ENCODE assay signal across 8 cellular contexts in genomic region chr9:112086627-112087026, GRCh38.
A peak's percentile ranks its signal among the peaks of the same experiment; 100 is the strongest.
DNase-seq lines count a peak whose midpoint lies in the region; ATAC-seq and TF ChIP-seq lines count a peak whose summit lies in the region.

No MANE protein-coding gene starts in this region.

- H3K9me3 ChIP-seq in heart right ventricle (peaks cover 0 to 9% (median 0%) of the 10 kb centered on the region in 11 donors), PC-3 (ENCODE audit: low read length) (no peaks in the 10 kb centered on the region), fibroblast of lung (ENCODE audit: control insufficient read depth, insufficient read depth, low read depth, low read length) (no peaks in the 10 kb centered on the region), transverse colon (no peaks in the 10 kb centered on the region)

- no peaks in the 10 kb centered on the region for H3K27me3 ChIP-seq in heart right ventricle
- H3K27me3 ChIP-seq in PC-3 (ENCODE audit: low read length) = no peaks in the 10 kb centered on the region
- H3K27me3 ChIP-seq in fibroblast of lung (ENCODE audit: control insufficient read depth, insufficient read depth, low read length) = no peaks in the 10 kb centered on the region
- H3K27me3 ChIP-seq in transverse colon = no peaks in the 10 kb centered on the region

- in situ Hi-C loops in transverse colon (cut with MboI; ENCODE audit: low pct_ligation_motif_present in 1 of 4, low pct_unique_long_range_greater_than_20kb in 1 of 4, low sequenced_read_pairs in 3 of 4) = loop anchor here in 1 of 4 donors (25.0 kb wide), 2 partner anchors 626 to 726 kb away; partner anchors contain the start of gene INIP

- ATAC-seq in heart right ventricle (no peak), Right ventricle myocardium superior (ENCODE audit: poor library complexity) (no peak), PC-3 (no peak), HG02938 (IDR thresholded peaks at IDR 0.05; ENCODE audit: unreplicated experiment) (no peak), HG03342 (IDR thresholded peaks at IDR 0.05; ENCODE audit: unreplicated experiment) (no peak)

- H3K9me2 ChIP-seq in PC-3 (replicated peaks; ENCODE audit: low read length) = no peaks in the 10 kb centered on the region

- H3K79me2 ChIP-seq in PC-3 (ENCODE audit: low read length) = no peaks in the 10 kb centered on the region
- no peaks in the 10 kb centered on the region for H3K79me2 ChIP-seq in fibroblast of lung (ENCODE audit: control insufficient read depth, insufficient read depth, low read length)

- no peak for DNase-seq in heart right ventricle
- DNase-seq in Right ventricle myocardium superior = no peak
- peak; percentile 51 for DNase-seq in PC-3
- DNase-seq in fibroblast of lung (ENCODE audit: low read depth in 2 of 2) = peak; percentile 11 to 44
- no peak for DNase-seq in transverse colon
- DNase-seq in ureter (ENCODE audit: low spot score) = no peak

- H3K27ac ChIP-seq in heart right ventricle (no peak overlapping the region), PC-3 (ENCODE audit: low read length) (no peak overlapping the region), fibroblast of lung (ENCODE audit: insufficient read depth, low read length) (no peak overlapping the region), transverse colon (no peak overlapping the region)

- H3K4me2 ChIP-seq in PC-3 (ENCODE audit: low read length) (no peak overlapping the region), fibroblast of lung (ENCODE audit: extremely low read depth, insufficient read depth, low read length) (no peak overlapping the region)

- no peak overlapping the region for H3K4me3 ChIP-seq in heart right ventricle
- H3K4me3 ChIP-seq in PC-3 (ENCODE audit: low read length) = no peak overlapping the region
- H3K4me3 ChIP-seq in fibroblast of lung (replicated peaks in 1 of 4; ENCODE audit: control extremely low read depth in 1 of 4, insufficient read depth in 1 of 4, low read depth in 3 of 4, low read length in 4 of 4) = no peak overlapping the region
- H3K4me3 ChIP-seq in transverse colon = no peak overlapping the region

- whole genome bisulfite sequencing in heart right ventricle, 2 donors = 73 to 85% methylated on average over 2 of the region's 2 CpGs
- 64 to 83% methylated on average over 2 of the region's 2 CpGs for WGBS in transverse colon (ENCODE audit: low coverage in 1 of 2), 2 donors

- peak; percentile 13 to 77 (median 63) for TF ChIP-seq CTCF in heart right ventricle (IDR thresholded peaks at IDR 0.05)
- peak; percentile 56 for TF ChIP-seq CTCF in PC-3 (conservative IDR thresholded peaks at IDR 0.05; ENCODE audit: low read depth, low read length)
- TF ChIP-seq CTCF in fibroblast of lung (conservative IDR thresholded peaks at IDR 0.05 in 1 of 2, IDR thresholded peaks at IDR 0.05 in 1 of 2; ENCODE audit: low read depth in 1 of 2, low read length in 2 of 2) = peak; percentile 44 to 46
- peak; percentile 31 to 41 (median 33) for TF ChIP-seq CTCF in transverse colon (IDR thresholded peaks at IDR 0.05)

- TF ChIP-seq POLR2A in transverse colon (IDR thresholded peaks at IDR 0.05) = no peak

- POLR2A ChIA-PET in PC-3 (lab: Charles Lee; ENCODE audit: unreplicated experiment) = no interaction called here

- H4K20me1 ChIP-seq in PC-3 (ENCODE audit: low read length) (no peaks in the 10 kb centered on the region), fibroblast of lung (ENCODE audit: control insufficient read depth, extremely low read depth, insufficient read depth, low read length) (no peaks in the 10 kb centered on the region)

- H3K9ac ChIP-seq in PC-3 (ENCODE audit: low read length) = no peak overlapping the region
- no peak overlapping the region for H3K9ac ChIP-seq in fibroblast of lung (ENCODE audit: insufficient read depth, low read length)

- H2AFZ ChIP-seq in PC-3 (ENCODE audit: low read length) (no peak overlapping the region), fibroblast of lung (ENCODE audit: low read length) (no peak overlapping the region)

- intact Hi-C loops in heart right ventricle (cut with DNase I) (loop anchor here in 3 of 10 donors (2.0 to 10.0 kb wide), 3 partner anchors 276 to 728 kb away; no protein-coding TSS in a partner anchor), Right ventricle myocardium superior (cut with DNase I) (no loop called here), PC-3 (cut with micrococcal nuclease) (loop anchor here (2.0 to 5.0 kb wide), 2 partner anchors 274 to 626 kb away; no protein-coding TSS in a partner anchor), transverse colon (cut with DNase I; ENCODE audit: low total_unique reads) (no loop called here)

- H3K36me3 ChIP-seq in heart right ventricle (peaks cover 0 to 34% (median 0%) of the 10 kb centered on the region in 9 donors), PC-3 (ENCODE audit: low read depth, low read length) (no peaks in the 10 kb centered on the region), fibroblast of lung (ENCODE audit: control insufficient read depth, insufficient read depth, low read length) (no peaks in the 10 kb centered on the region), transverse colon (peaks cover 0 to 6% (median 0%) of the 10 kb centered on the region in 4 donors)

- H3K4me1 ChIP-seq in heart right ventricle (peaks cover 0 to 6% (median 0%) of the 10 kb centered on the region in 9 donors), PC-3 (ENCODE audit: insufficient read depth, low read length) (peaks cover 6% of the 10 kb centered on the region; the same call in 1 of the 2 replicates), fibroblast of lung (ENCODE audit: control insufficient read depth, extremely low read depth, insufficient read depth, low read length) (no peaks in the 10 kb centered on the region), transverse colon (no peaks in the 10 kb centered on the region)

- BruUV-seq in PC-3 (replicated peaks; lab: Mats Ljungman, UMichigan) = no TSS peak

- no peak for TF ChIP-seq EP300 in transverse colon (IDR thresholded peaks at IDR 0.05; ENCODE audit: low read depth)

- CTCF ChIA-PET in PC-3 (lab: Charles Lee) = interaction anchor here (0.7 kb wide), 1 partner anchor 346 kb away, joined by 3 read pairs; no protein-coding TSS in a partner anchor

- H3F3A ChIP-seq in PC-3 (ENCODE audit: low read length, unreplicated experiment) = no peaks in the 10 kb centered on the region

Comparison
In these comparisons a context has a peak if more than half of its experiments do, and no peak if none do; other contexts are left out.
1. DNase-seq: peak in PC-3 (single experiment) and fibroblast of lung (2 of 2); none in heart right ventricle (0 of 2), Right ventricle myocardium superior (single experiment), transverse colon (single experiment) and ureter (single experiment).
2. Peak in every context shown above with its lines, with median percentiles within 50 percentile points of each other: CTCF ChIP-seq.